1 cellular context compared by ENCODE assay signal in the genomic region with DNA sequence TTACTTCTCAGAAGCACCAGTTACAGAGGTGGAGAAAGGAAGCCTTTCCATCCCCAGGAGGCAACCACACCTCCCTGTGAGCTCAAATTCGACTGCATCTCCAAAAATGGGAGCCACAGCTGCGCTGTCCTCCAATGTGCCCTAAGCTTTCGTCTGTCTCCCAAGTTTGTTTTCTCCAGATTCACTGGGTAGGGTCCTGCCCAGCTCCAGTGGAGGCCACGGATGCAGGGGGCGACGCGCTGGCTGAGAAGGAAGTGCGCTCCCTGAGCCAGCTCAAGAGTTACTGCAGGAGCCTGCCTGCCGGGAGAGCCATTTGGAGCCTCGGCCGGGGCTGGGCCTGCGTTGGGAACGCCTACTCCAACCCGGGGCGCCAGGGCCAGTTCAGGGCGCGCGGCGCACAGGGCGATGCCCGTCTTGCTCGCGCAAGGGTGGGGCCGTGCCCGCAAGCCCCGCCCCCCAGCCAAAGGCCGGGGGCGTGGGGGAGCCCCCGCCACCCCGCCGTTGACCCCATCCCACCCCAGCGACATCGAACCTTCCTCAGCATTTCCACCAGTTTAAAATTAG.
TF ChIP-seq lines count a peak whose summit lies in the region.

No MANE protein-coding gene starts in this region.

TF ChIP-seq in HepG2, 621 proteins besides CTCF, POLR2A, EP300 and RAD21 (continued from another document and continues in another):
- TF ChIP-seq, protein P1, sequence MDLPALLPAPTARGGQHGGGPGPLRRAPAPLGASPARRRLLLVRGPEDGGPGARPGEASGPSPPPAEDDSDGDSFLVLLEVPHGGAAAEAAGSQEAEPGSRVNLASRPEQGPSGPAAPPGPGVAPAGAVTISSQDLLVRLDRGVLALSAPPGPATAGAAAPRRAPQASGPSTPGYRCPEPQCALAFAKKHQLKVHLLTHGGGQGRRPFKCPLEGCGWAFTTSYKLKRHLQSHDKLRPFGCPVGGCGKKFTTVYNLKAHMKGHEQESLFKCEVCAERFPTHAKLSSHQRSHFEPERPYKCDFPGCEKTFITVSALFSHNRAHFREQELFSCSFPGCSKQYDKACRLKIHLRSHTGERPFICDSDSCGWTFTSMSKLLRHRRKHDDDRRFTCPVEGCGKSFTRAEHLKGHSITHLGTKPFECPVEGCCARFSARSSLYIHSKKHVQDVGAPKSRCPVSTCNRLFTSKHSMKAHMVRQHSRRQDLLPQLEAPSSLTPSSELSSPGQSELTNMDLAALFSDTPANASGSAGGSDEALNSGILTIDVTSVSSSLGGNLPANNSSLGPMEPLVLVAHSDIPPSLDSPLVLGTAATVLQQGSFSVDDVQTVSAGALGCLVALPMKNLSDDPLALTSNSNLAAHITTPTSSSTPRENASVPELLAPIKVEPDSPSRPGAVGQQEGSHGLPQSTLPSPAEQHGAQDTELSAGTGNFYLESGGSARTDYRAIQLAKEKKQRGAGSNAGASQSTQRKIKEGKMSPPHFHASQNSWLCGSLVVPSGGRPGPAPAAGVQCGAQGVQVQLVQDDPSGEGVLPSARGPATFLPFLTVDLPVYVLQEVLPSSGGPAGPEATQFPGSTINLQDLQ (CRISPR knock-in tag; IDR thresholded peaks at IDR 0.05), result no peak
- TF ChIP-seq, protein P2, sequence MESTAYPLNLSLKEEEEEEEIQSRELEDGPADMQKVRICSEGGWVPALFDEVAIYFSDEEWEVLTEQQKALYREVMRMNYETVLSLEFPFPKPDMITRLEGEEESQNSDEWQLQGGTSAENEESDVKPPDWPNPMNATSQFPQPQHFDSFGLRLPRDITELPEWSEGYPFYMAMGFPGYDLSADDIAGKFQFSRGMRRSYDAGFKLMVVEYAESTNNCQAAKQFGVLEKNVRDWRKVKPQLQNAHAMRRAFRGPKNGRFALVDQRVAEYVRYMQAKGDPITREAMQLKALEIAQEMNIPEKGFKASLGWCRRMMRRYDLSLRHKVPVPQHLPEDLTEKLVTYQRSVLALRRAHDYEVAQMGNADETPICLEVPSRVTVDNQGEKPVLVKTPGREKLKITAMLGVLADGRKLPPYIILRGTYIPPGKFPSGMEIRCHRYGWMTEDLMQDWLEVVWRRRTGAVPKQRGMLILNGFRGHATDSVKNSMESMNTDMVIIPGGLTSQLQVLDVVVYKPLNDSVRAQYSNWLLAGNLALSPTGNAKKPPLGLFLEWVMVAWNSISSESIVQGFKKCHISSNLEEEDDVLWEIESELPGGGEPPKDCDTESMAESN (CRISPR knock-in tag; conservative IDR thresholded peaks at IDR 0.05), result no peak; the same call in 1 of the 2 replicates
- TF ChIP-seq ZNF703 (CRISPR knock-in tag; IDR thresholded peaks at IDR 0.05; ENCODE audit: borderline replicate concordance), result no peak
- TF ChIP-seq ISL2 (CRISPR knock-in tag; IDR thresholded peaks at IDR 0.05), result peak; percentile 80
- TF ChIP-seq, protein P3, sequence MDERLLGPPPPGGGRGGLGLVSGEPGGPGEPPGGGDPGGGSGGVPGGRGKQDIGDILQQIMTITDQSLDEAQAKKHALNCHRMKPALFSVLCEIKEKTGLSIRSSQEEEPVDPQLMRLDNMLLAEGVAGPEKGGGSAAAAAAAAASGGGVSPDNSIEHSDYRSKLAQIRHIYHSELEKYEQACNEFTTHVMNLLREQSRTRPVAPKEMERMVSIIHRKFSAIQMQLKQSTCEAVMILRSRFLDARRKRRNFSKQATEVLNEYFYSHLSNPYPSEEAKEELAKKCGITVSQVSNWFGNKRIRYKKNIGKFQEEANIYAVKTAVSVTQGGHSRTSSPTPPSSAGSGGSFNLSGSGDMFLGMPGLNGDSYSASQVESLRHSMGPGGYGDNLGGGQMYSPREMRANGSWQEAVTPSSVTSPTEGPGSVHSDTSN (CRISPR knock-in tag; IDR thresholded peaks at IDR 0.05), result no peak
- TF ChIP-seq SIX4 (CRISPR knock-in tag; IDR thresholded peaks at IDR 0.05), result no peak; the same call in 1 of the 2 replicates
- peak; percentile 77; the same call in 1 of the 2 replicates for TF ChIP-seq ZNF510 (CRISPR knock-in tag; IDR thresholded peaks at IDR 0.05; ENCODE audit: low read depth)
- TF ChIP-seq DMAP1 (CRISPR knock-in tag; IDR thresholded peaks at IDR 0.05), result peak; percentile 46
- TF ChIP-seq, protein P4, sequence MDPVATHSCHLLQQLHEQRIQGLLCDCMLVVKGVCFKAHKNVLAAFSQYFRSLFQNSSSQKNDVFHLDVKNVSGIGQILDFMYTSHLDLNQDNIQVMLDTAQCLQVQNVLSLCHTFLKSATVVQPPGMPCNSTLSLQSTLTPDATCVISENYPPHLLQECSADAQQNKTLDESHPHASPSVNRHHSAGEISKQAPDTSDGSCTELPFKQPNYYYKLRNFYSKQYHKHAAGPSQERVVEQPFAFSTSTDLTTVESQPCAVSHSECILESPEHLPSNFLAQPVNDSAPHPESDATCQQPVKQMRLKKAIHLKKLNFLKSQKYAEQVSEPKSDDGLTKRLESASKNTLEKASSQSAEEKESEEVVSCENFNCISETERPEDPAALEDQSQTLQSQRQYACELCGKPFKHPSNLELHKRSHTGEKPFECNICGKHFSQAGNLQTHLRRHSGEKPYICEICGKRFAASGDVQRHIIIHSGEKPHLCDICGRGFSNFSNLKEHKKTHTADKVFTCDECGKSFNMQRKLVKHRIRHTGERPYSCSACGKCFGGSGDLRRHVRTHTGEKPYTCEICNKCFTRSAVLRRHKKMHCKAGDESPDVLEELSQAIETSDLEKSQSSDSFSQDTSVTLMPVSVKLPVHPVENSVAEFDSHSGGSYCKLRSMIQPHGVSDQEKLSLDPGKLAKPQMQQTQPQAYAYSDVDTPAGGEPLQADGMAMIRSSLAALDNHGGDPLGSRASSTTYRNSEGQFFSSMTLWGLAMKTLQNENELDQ (CRISPR knock-in tag; IDR thresholded peaks at IDR 0.05; ENCODE audit: borderline replicate concordance), result no peak
- no peak; the same call in 1 of the 2 replicates for TF ChIP-seq ZNF20 (CRISPR knock-in tag; IDR thresholded peaks at IDR 0.05)
- TF ChIP-seq, protein P5, sequence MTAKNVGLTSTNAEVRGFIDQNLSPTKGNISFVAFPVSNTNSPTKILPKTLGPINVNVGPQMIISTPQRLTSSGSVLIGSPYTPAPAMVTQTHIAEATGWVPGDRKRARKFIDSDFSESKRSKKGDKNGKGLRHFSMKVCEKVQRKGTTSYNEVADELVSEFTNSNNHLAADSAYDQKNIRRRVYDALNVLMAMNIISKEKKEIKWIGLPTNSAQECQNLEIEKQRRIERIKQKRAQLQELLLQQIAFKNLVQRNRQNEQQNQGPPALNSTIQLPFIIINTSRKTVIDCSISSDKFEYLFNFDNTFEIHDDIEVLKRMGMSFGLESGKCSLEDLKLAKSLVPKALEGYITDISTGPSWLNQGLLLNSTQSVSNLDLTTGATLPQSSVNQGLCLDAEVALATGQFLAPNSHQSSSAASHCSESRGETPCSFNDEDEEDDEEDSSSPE (CRISPR knock-in tag; IDR thresholded peaks at IDR 0.05), result peak; percentile 35
- TF ChIP-seq, protein P6, sequence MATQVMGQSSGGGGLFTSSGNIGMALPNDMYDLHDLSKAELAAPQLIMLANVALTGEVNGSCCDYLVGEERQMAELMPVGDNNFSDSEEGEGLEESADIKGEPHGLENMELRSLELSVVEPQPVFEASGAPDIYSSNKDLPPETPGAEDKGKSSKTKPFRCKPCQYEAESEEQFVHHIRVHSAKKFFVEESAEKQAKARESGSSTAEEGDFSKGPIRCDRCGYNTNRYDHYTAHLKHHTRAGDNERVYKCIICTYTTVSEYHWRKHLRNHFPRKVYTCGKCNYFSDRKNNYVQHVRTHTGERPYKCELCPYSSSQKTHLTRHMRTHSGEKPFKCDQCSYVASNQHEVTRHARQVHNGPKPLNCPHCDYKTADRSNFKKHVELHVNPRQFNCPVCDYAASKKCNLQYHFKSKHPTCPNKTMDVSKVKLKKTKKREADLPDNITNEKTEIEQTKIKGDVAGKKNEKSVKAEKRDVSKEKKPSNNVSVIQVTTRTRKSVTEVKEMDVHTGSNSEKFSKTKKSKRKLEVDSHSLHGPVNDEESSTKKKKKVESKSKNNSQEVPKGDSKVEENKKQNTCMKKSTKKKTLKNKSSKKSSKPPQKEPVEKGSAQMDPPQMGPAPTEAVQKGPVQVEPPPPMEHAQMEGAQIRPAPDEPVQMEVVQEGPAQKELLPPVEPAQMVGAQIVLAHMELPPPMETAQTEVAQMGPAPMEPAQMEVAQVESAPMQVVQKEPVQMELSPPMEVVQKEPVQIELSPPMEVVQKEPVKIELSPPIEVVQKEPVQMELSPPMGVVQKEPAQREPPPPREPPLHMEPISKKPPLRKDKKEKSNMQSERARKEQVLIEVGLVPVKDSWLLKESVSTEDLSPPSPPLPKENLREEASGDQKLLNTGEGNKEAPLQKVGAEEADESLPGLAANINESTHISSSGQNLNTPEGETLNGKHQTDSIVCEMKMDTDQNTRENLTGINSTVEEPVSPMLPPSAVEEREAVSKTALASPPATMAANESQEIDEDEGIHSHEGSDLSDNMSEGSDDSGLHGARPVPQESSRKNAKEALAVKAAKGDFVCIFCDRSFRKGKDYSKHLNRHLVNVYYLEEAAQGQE (IDR thresholded peaks at IDR 0.05; ENCODE audit: borderline replicate concordance in 1 of 2, low read depth in 1 of 2, low read length in 2 of 2), result peak in 1 of 2 experiments; percentile 49; a peak in 1 of 4 replicates
- TF ChIP-seq SPEN (CRISPR knock-in tag; IDR thresholded peaks at IDR 0.05; ENCODE audit: low read depth), result peak; percentile 71; the same call in 1 of the 2 replicates
- TF ChIP-seq ISX (CRISPR knock-in tag; conservative IDR thresholded peaks at IDR 0.05), result no peak
- no peak for TF ChIP-seq NFIB (CRISPR knock-in tag; IDR thresholded peaks at IDR 0.05; ENCODE audit: borderline replicate concordance)
- TF ChIP-seq REL (CRISPR knock-in tag; conservative IDR thresholded peaks at IDR 0.05), result no peak
- no peak for TF ChIP-seq ZNF496 (CRISPR knock-in tag; IDR thresholded peaks at IDR 0.05; ENCODE audit: insufficient replicate concordance)
- TF ChIP-seq ZSCAN29 (CRISPR knock-in tag; conservative IDR thresholded peaks at IDR 0.05), result peak; percentile 43; the same call in 1 of the 2 replicates
- TF ChIP-seq ZNF234 (CRISPR knock-in tag; conservative IDR thresholded peaks at IDR 0.05), result no peak
- TF ChIP-seq ZNF7 (CRISPR knock-in tag; IDR thresholded peaks at IDR 0.05), result no peak
- TF ChIP-seq MYC (CRISPR knock-in tag; IDR thresholded peaks at IDR 0.05; ENCODE audit: borderline replicate concordance), result peak; percentile 71; the same call in 1 of the 2 replicates
- no peak for TF ChIP-seq KMT2B (CRISPR knock-in tag; IDR thresholded peaks at IDR 0.05)
- no peak for TF ChIP-seq SMARCC2 (IDR thresholded peaks at IDR 0.05)
- 0 out of 2 replicates have a peak, but pooled peaks have one; percentile 10 for TF ChIP-seq ZKSCAN1 (IDR thresholded peaks at IDR 0.05; ENCODE audit: low read length)
- no peak for TF ChIP-seq ZNF30 (CRISPR knock-in tag; IDR thresholded peaks at IDR 0.05)
- TF ChIP-seq, protein P7, sequence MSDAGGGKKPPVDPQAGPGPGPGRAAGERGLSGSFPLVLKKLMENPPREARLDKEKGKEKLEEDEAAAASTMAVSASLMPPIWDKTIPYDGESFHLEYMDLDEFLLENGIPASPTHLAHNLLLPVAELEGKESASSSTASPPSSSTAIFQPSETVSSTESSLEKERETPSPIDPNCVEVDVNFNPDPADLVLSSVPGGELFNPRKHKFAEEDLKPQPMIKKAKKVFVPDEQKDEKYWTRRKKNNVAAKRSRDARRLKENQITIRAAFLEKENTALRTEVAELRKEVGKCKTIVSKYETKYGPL (CRISPR knock-in tag; IDR thresholded peaks at IDR 0.05), result no peak; the same call in 1 of the 2 replicates
- peak; percentile 63; the same call in 1 of the 2 replicates for TF ChIP-seq ZNF607 (CRISPR knock-in tag; IDR thresholded peaks at IDR 0.05; ENCODE audit: borderline replicate concordance)
- no peak for TF ChIP-seq KAT7 (CRISPR knock-in tag; IDR thresholded peaks at IDR 0.05; ENCODE audit: borderline replicate concordance)
- peak; percentile 62; the same call in 1 of the 2 replicates for TF ChIP-seq ZNF235 (CRISPR knock-in tag; IDR thresholded peaks at IDR 0.05; ENCODE audit: borderline replicate concordance)
- TF ChIP-seq ZFYVE20 (CRISPR knock-in tag; IDR thresholded peaks at IDR 0.05; ENCODE audit: borderline replicate concordance, low read depth), result no peak
- no peak for TF ChIP-seq BHLHE40 (IDR thresholded peaks at IDR 0.05; ENCODE audit: low read length)
- TF ChIP-seq, protein P8, sequence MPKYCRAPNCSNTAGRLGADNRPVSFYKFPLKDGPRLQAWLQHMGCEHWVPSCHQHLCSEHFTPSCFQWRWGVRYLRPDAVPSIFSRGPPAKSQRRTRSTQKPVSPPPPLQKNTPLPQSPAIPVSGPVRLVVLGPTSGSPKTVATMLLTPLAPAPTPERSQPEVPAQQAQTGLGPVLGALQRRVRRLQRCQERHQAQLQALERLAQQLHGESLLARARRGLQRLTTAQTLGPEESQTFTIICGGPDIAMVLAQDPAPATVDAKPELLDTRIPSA (CRISPR knock-in tag; IDR thresholded peaks at IDR 0.05; ENCODE audit: borderline replicate concordance), result no peak
- TF ChIP-seq, protein P9, sequence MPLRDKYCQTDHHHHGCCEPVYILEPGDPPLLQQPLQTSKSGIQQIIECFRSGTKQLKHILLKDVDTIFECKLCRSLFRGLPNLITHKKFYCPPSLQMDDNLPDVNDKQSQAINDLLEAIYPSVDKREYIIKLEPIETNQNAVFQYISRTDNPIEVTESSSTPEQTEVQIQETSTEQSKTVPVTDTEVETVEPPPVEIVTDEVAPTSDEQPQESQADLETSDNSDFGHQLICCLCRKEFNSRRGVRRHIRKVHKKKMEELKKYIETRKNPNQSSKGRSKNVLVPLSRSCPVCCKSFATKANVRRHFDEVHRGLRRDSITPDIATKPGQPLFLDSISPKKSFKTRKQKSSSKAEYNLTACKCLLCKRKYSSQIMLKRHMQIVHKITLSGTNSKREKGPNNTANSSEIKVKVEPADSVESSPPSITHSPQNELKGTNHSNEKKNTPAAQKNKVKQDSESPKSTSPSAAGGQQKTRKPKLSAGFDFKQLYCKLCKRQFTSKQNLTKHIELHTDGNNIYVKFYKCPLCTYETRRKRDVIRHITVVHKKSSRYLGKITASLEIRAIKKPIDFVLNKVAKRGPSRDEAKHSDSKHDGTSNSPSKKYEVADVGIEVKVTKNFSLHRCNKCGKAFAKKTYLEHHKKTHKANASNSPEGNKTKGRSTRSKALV (CRISPR knock-in tag; IDR thresholded peaks at IDR 0.05), result peak; percentile 95; the same call in 1 of the 2 replicates
- TF ChIP-seq SMAD3 (CRISPR knock-in tag; IDR thresholded peaks at IDR 0.05), result no peak
